Comparison of ENCODE assay signal across 20 cellular contexts in genomic region chr17:27340990-27341595, GRCh38. TPM values are rescaled to one million over a fixed set of nuclear protein-coding genes. Genes with fewer than 3 reads are reported as not detected.
A peak's percentile ranks its signal among the peaks of the same experiment; 100 is the strongest.
DNase-seq lines count a peak whose midpoint lies in the region; ATAC-seq, FAIRE-seq and TF ChIP-seq lines count a peak whose summit lies in the region.
"Had no signal": no experiment of that assay in that cellular context is flagged by ENCODE, and none has a peak within 500 bp of the region (broad histone marks: within the 10 kb centered on the region; RNA-seq: fewer than 3 reads in every experiment).

No MANE protein-coding gene starts in this region.

- H3K27me3 Mint-ChIP-seq in nephron (ENCODE audit: low read depth): no peaks in the 10 kb centered on the region
- peaks cover 6 to 8% of the 10 kb centered on the region in 2 donors for H3K27me3 Mint-ChIP-seq in stimulated activated naive B cell treated with anti-CD40 and anti-IgM and Interleukin-4, amounts not matched to agents 10 μg/mL and 1 μg/mL and 100 μg/mL, for 72 hours
- H3K27me3 Mint-ChIP-seq: IgD-negative memory B cell had no signal

- H3K36me3 ChIP-seq in Karpas-422 (ENCODE audit: insufficient read depth, low read length): no peaks in the 10 kb centered on the region
- no peaks in the 10 kb centered on the region; the same call in 2 of the 3 replicates for H3K36me3 ChIP-seq in K562 (ENCODE audit: control insufficient read depth, insufficient read depth, low read length)
- no peaks in the 10 kb centered on the region for H3K36me3 ChIP-seq in kidney (ENCODE audit: control insufficient read depth in 1 of 2, insufficient read depth in 2 of 2, low read length in 2 of 2)
- H3K36me3 ChIP-seq: BLaER1 treated with 17β-estradiol and CSF1 and Interleukin-3, amounts not matched to agents 10 nM and 100 nM; gastroesophageal sphincter had no signal

- no peaks in the 10 kb centered on the region for H3K9me3 Mint-ChIP-seq in nephron
- no peaks in the 10 kb centered on the region for H3K9me3 Mint-ChIP-seq in stimulated activated naive B cell treated with anti-CD40 and anti-IgM and Interleukin-4, amounts not matched to agents 10 μg/mL and 1 μg/mL and 100 μg/mL, for 72 hours
- H3K9me3 Mint-ChIP-seq: effector memory CD8-positive, alpha-beta T cell; IgD-negative memory B cell had no signal

- H3K27ac ChIP-seq in Karpas-422 (ENCODE audit: low read length): peak overlapping the region; percentile 43
- H3K27ac ChIP-seq in K562 (ENCODE audit: extremely low read depth, low read depth, low read length): peak overlapping the region; percentile 83
- H3K27ac ChIP-seq in kidney (ENCODE audit: low read depth in 2 of 2, low read length in 2 of 2): no peak overlapping the region
- H3K27ac ChIP-seq: BLaER1 treated with 17β-estradiol and CSF1 and Interleukin-3, amounts not matched to agents 10 nM and 100 nM; tibial nerve had no signal

- H3K9ac ChIP-seq in Karpas-422 (ENCODE audit: low read length) (peak overlapping the region; percentile 21; the same call in 1 of the 2 replicates), K562 (ENCODE audit: insufficient read depth in 1 of 2, low read depth in 2 of 2, low read length in 2 of 2) (peak overlapping the region; percentile 40 to 57; a peak in 3 of 4 replicates), kidney (ENCODE audit: low read length in 2 of 2) (no peak overlapping the region)
- H3K9ac ChIP-seq: BLaER1 treated with 17β-estradiol and CSF1 and Interleukin-3, amounts not matched to agents 10 nM and 100 nM had no signal

- H3K27me3 ChIP-seq in Karpas-422 (ENCODE audit: low read length): no peaks in the 10 kb centered on the region; the same call in 1 of the 2 replicates
- no peaks in the 10 kb centered on the region for H3K27me3 ChIP-seq in K562 (ENCODE audit: control insufficient read depth in 2 of 2, insufficient read depth in 2 of 2, low read length in 2 of 2)
- H3K27me3 ChIP-seq: BLaER1 treated with 17β-estradiol and CSF1 and Interleukin-3, amounts not matched to agents 10 nM and 100 nM; gastroesophageal sphincter; tibial nerve had no signal

- TF ChIP-seq RAD21 in K562 (CRISPR knock-in tag; conservative IDR thresholded peaks at IDR 0.05 in 1 of 2, IDR thresholded peaks at IDR 0.05 in 1 of 2): no peak

- H3K4me1 ChIP-seq in Karpas-422 (ENCODE audit: low read length) (peaks cover 83% of the 10 kb centered on the region), K562 (replicated peaks in 1 of 2; ENCODE audit: control insufficient read depth in 2 of 2, insufficient read depth in 2 of 2, low read length in 2 of 2) (peaks cover 39 to 71% of the 10 kb centered on the region in 2 experiments), kidney (ENCODE audit: control insufficient read depth in 1 of 2, insufficient read depth in 1 of 2, low read depth in 1 of 2, low read length in 2 of 2) (peaks cover 0 to 4% of the 10 kb centered on the region in 2 donors)

- CTCF ChIA-PET in K562 (lab: Yijun Ruan, JAX; ENCODE audit: low intra/inter-chr PET ratio): interaction anchor here (0.7 kb wide), 2 partner anchors 57 to 194 kb away, joined by 3 read pairs; no protein-coding TSS in a partner anchor

- peak; percentile 60 for DNase-seq in DMS 273 treated with DMSO at 0.1 percent for 48 hours (lab: John Stamatoyannopoulos, UW)
- no peak for DNase-seq in Karpas-422
- DNase-seq in K562 (ENCODE audit: extremely low read depth in 1 of 4, low spot score in 3 of 4): no peak
- no peak for DNase-seq in stimulated activated naive B cell treated with anti-CD40 and anti-IgM and Interleukin-4, amounts not matched to agents 10 μg/mL and 1 μg/mL and 100 μg/mL, for 72 hours
- DNase-seq in kidney: no peak
- DNase-seq in NCI-H748 treated with DMSO at 0.1 percent for 48 hours (lab: John Stamatoyannopoulos, UW): no peak
- DNase-seq: activated effector memory CD4-positive, alpha-beta T cell treated with anti-CD3 and anti-CD28 coated beads, Interleukin-2, amount 50 U/mL, for 16 hours; effector memory CD8-positive, alpha-beta T cell; islet precursor cell; NCI-H1417 treated with DMSO at 0.1 percent for 48 hours; stimulated activated CD4-positive, alpha-beta T cell treated with anti-CD3 and anti-CD28 coated beads, Interleukin-2, amount 100 ng/mL, for 24 hours; stimulated activated CD8-positive, alpha-beta memory T cell treated with anti-CD3 and anti-CD28 coated beads, Interleukin-4, amount 100 ng/mL, for 48 hours had no signal

- H3K9me3 ChIP-seq in Karpas-422 (ENCODE audit: low read length) (no peaks in the 10 kb centered on the region), K562 (replicated peaks; ENCODE audit: control insufficient read depth, insufficient read depth, low read depth, low read length) (no peaks in the 10 kb centered on the region), kidney (ENCODE audit: control insufficient read depth in 1 of 2, low read length in 2 of 2) (no peaks in the 10 kb centered on the region)
- H3K9me3 ChIP-seq: gastroesophageal sphincter, tibial nerve had no signal

- TF ChIP-seq EP300 in K562 (IDR thresholded peaks at IDR 0.05; ENCODE audit: low read length): no peak

- H3K79me2 ChIP-seq in Karpas-422 (ENCODE audit: low read length): no peaks in the 10 kb centered on the region
- H3K79me2 ChIP-seq in K562 (ENCODE audit: control insufficient read depth, insufficient read depth, low read length): peaks cover 8% of the 10 kb centered on the region; the same call in 1 of the 3 replicates

- no peaks in the 10 kb centered on the region for H4K20me1 ChIP-seq in Karpas-422 (ENCODE audit: insufficient read depth, low read depth, low read length)
- H4K20me1 ChIP-seq in K562 (replicated peaks; ENCODE audit: control insufficient read depth, insufficient read depth, low read length): no peaks in the 10 kb centered on the region
- H4K20me1 ChIP-seq: BLaER1 treated with 17β-estradiol and CSF1 and Interleukin-3, amounts not matched to agents 10 nM and 100 nM had no signal

- H3K4me2 ChIP-seq in Karpas-422 (ENCODE audit: low read depth, low read length, poor library complexity, severe bottlenecking) (peak overlapping the region; percentile 55), K562 (ENCODE audit: insufficient read depth, low read length) (peak overlapping the region; percentile 54)

- intact Hi-C loops in K562 (cut with micrococcal nuclease): no loop called here
- intact Hi-C loops in kidney (cut with DNase I): no loop called here

- ATAC-seq in K562: no peak
- ATAC-seq in stimulated activated naive B cell treated with anti-CD40 and anti-IgM and Interleukin-4, amounts not matched to agents 10 μg/mL and 1 μg/mL and 100 μg/mL, for 72 hours (replicated peaks): no peak
- ATAC-seq in GM19328 (IDR thresholded peaks at IDR 0.05; ENCODE audit: unreplicated experiment): no peak
- ATAC-seq: effector memory CD8-positive, alpha-beta T cell; gastroesophageal sphincter had no signal

- H3K36me3 Mint-ChIP-seq in nephron (ENCODE audit: low read depth): no peaks in the 10 kb centered on the region
- peaks cover 3 to 5% of the 10 kb centered on the region in 2 donors for H3K36me3 Mint-ChIP-seq in stimulated activated naive B cell treated with anti-CD40 and anti-IgM and Interleukin-4, amounts not matched to agents 10 μg/mL and 1 μg/mL and 100 μg/mL, for 72 hours

- H2AFZ ChIP-seq in Karpas-422 (ENCODE audit: low read length) (no peak overlapping the region; the same call in 1 of the 2 replicates), K562 (ENCODE audit: low read depth, low read length) (peak overlapping the region; percentile 63)

- H3K27ac Mint-ChIP-seq in nephron: peak overlapping the region; percentile 75 to 91 (median 75)
- H3K27ac Mint-ChIP-seq in stimulated activated naive B cell treated with anti-CD40 and anti-IgM and Interleukin-4, amounts not matched to agents 10 μg/mL and 1 μg/mL and 100 μg/mL, for 72 hours: no peak overlapping the region
- H3K27ac Mint-ChIP-seq: effector memory CD8-positive, alpha-beta T cell had no signal

- TF ChIP-seq CTCF in K562 (IDR thresholded peaks at IDR 0.05 in 2 of 3, conservative IDR thresholded peaks at IDR 0.05 in 1 of 3; ENCODE audit: insufficient read depth in 2 of 3, low read depth in 1 of 3, low read length in 3 of 3) (no peak), nephron (IDR thresholded peaks at IDR 0.05; ENCODE audit: unreplicated experiment in 3 of 3) (no peak), kidney (IDR thresholded peaks at IDR 0.05; ENCODE audit: borderline replicate concordance, extremely low read depth, insufficient read depth) (no peak)

- peaks cover 50% of the 10 kb centered on the region for H3K4me1 Mint-ChIP-seq in nephron
- peaks cover 31 to 46% of the 10 kb centered on the region in 2 donors for H3K4me1 Mint-ChIP-seq in stimulated activated naive B cell treated with anti-CD40 and anti-IgM and Interleukin-4, amounts not matched to agents 10 μg/mL and 1 μg/mL and 100 μg/mL, for 72 hours

- WGBS in K562 (ENCODE audit: insufficient coverage, low coverage, missing lambda C conversion rate): 40% methylated on average over 7 of the region's 7 CpGs

- in situ Hi-C loops in K562 (cut with MboI): no loop called here

- no peak for TF ChIP-seq POLR2A in K562 (conservative IDR thresholded peaks at IDR 0.05)

- H3K9me2 ChIP-seq in Karpas-422 (replicated peaks; ENCODE audit: insufficient read depth, low read length): no peaks in the 10 kb centered on the region

- POLR2A ChIA-PET in K562 (lab: Yijun Ruan, JAX): interaction anchor here (0.5 to 2.3 kb wide), 10 partner anchors 11 to 260 kb away, joined by 3 to 13 read pairs (median 4); partner anchors contain the start of gene WSB1

- no peak overlapping the region for H3K4me3 Mint-ChIP-seq in nephron
- no peak overlapping the region for H3K4me3 Mint-ChIP-seq in stimulated activated naive B cell treated with anti-CD40 and anti-IgM and Interleukin-4, amounts not matched to agents 10 μg/mL and 1 μg/mL and 100 μg/mL, for 72 hours
- H3K4me3 Mint-ChIP-seq: effector memory CD8-positive, alpha-beta T cell had no signal

- H3K4me3 ChIP-seq in Karpas-422 (ENCODE audit: low read length) (no peak overlapping the region), K562 (no peak overlapping the region), kidney (ENCODE audit: low read length in 2 of 2) (no peak overlapping the region)
- H3K4me3 ChIP-seq: BLaER1 treated with 17β-estradiol and CSF1 and Interleukin-3, amounts not matched to agents 10 nM and 100 nM; gastroesophageal sphincter; tibial nerve had no signal

- no TSS peak for BruUV-seq in K562 (replicated peaks; lab: Mats Ljungman, UMichigan)

- no peaks in the 10 kb centered on the region for H3K9me1 ChIP-seq in K562 (ENCODE audit: control insufficient read depth, insufficient read depth, low read length)

- no peak for FAIRE-seq in K562 (lab: Jason Lieb, UNC)
- FAIRE-seq in kidney (lab: Jason Lieb, UNC): no peak
- FAIRE-seq: GM12891, TTC549 had no signal

RNA-seq across cellular contexts. Expression of gene WSB1, which starts 47.2 kb away (rescaled TPM):
- total RNA-seq in Karpas-422 (2014; rRNA removed; shearing (Covaris generic); ENCODE audit: low replicate concordance): 106 and 128 TPM in 2 replicates
- 209 and 630 TPM in 2 replicates for total RNA-seq in K562 (2011; cell fraction: chromatin; rRNA removed; ENCODE audit: low replicate concordance)
- total RNA-seq in K562 (2011; cell fraction: nucleolus; rRNA removed): 107 and 151 TPM in 2 replicates
- 261 and 301 TPM in 2 replicates for total RNA-seq in K562 (2011; cell fraction: nucleoplasm; rRNA removed)
- total RNA-seq in K562 (2014; rRNA removed) (51.1 and 51.8 TPM in 2 replicates), K562 (2014; rRNA removed; fragmentation: Illumina TruSeq; extraction: Trizol) (91.0 and 106 TPM in 2 replicates), K562 (2015; rRNA removed; fragmentation: Illumina TruSeq; extraction: Trizol) (68.1 and 75.0 TPM in 2 replicates), K562 (2021) (91.7 and 100 TPM in 2 replicates), kidney (195 TPM)
- polyA plus RNA-seq in K562 (2011; rRNA removed) (164 and 229 TPM in 2 replicates), K562 (2014; fragmentation: Illumina TruSeq; extraction: Trizol) (81.1 and 94.7 TPM in 2 replicates), K562 (2014; fragmentation: Nextera tagmentation; extraction: Ambion mirVana) (10 to 100 TPM; 22.8 to 29.8 TPM), K562 (2014; rRNA removed) (118 and 163 TPM in 2 replicates), kidney (ENCODE audit: insufficient read depth, low read depth, low replicate concordance) (59.8 TPM)
- 131 and 284 TPM in 2 replicates for polyA plus RNA-seq in K562 (2011; cell fraction: cytosol; rRNA removed)
- polyA plus RNA-seq in K562 (2011; cell fraction: nucleus; rRNA removed): 372 and 557 TPM in 2 replicates
- 64.3 and 80.1 TPM in 2 replicates for polyA plus RNA-seq in K562 (2012)
- 83.8 and 95.9 TPM in 2 replicates for polyA minus RNA-seq in K562 (2011; rRNA and poly(A)+ RNA removed)
- polyA minus RNA-seq in K562 (2011; cell fraction: cytosol; rRNA and poly(A)+ RNA removed): 38.2 and 47.6 TPM in 2 replicates
- polyA minus RNA-seq in K562 (2011; cell fraction: nucleus; rRNA and poly(A)+ RNA removed): 92.9 and 111 TPM in 2 replicates

Comparison
In these comparisons a context has a peak if more than half of its experiments do, and no peak if none do; other contexts are left out.
1. H3K27ac ChIP-seq: peak in Karpas-422 (single experiment) and K562 (single experiment); none in kidney (0 of 2).
2. H3K9ac ChIP-seq: peak in Karpas-422 (single experiment) and K562 (2 of 2); none in kidney (0 of 2).